16 cellular contexts compared by ENCODE assay signal in the genomic region with DNA sequence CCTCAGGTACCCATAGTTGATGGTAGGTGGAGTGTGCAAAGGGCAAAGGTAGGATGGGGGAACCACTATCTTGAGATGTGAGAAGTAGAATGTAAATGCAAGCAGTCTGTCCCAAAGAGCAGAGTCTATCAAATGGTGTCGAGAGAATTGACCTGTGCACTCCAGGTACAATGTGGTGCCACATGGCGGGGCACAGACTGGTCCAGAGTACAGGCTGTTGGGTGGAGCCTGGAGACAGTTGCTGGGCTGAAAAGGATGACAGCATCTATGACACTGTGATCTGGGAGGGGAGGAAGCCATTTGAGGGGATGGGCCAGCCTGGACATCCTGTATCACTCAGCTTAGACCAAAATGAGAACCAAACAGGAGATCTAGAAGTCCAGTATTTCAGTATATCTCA.
DNase-seq lines count a peak whose midpoint lies in the region; ATAC-seq and TF ChIP-seq lines count a peak whose summit lies in the region.
"Had no signal": no experiment of that assay in that cellular context is flagged by ENCODE, and none has a peak within 500 bp of the region (broad histone marks: within the 10 kb centered on the region; RNA-seq: fewer than 3 reads in every experiment).

No MANE protein-coding gene starts in this region.

- H3K27ac ChIP-seq in PC-3 (ENCODE audit: low read length) = peak overlapping the region; percentile 100
- no peak overlapping the region for H3K27ac ChIP-seq in naive thymus-derived CD4-positive, alpha-beta T cell (ENCODE audit: low read depth, low read length)
- H3K27ac ChIP-seq: C4-2B had no signal

- peak overlapping the region; percentile 94 for H3K9ac ChIP-seq in PC-3 (ENCODE audit: low read length)

- H3K36me3 Mint-ChIP-seq in Caco-2 (ENCODE audit: insufficient read depth, unreplicated experiment) = peaks cover 33% of the 10 kb centered on the region
- peaks cover 0 to 54% (median 28%) of the 10 kb centered on the region in 5 donors for H3K36me3 Mint-ChIP-seq in naive thymus-derived CD4-positive, alpha-beta T cell
- peaks cover 39% of the 10 kb centered on the region for H3K36me3 Mint-ChIP-seq in stimulated activated memory B cell treated with anti-CD40 and anti-IgM and Interleukin-4, amounts not matched to agents 10 μg/mL and 1 μg/mL and 100 μg/mL, for 72 hours
- no peaks in the 10 kb centered on the region for H3K36me3 Mint-ChIP-seq in glutamatergic neuron (ENCODE audit: unreplicated experiment)

- no peaks in the 10 kb centered on the region for H4K20me1 ChIP-seq in PC-3 (ENCODE audit: low read length)

- peaks cover 53% of the 10 kb centered on the region for H3K4me1 ChIP-seq in Caco-2
- H3K4me1 ChIP-seq in PC-3 (ENCODE audit: insufficient read depth, low read length) = peaks cover 80% of the 10 kb centered on the region
- no peaks in the 10 kb centered on the region for H3K4me1 ChIP-seq in naive thymus-derived CD4-positive, alpha-beta T cell (ENCODE audit: control insufficient read depth in 2 of 2, insufficient read depth in 2 of 2, low read length in 2 of 2)

- H3K27me3 Mint-ChIP-seq in Caco-2 (ENCODE audit: insufficient read depth, unreplicated experiment) (no peaks in the 10 kb centered on the region), glutamatergic neuron (ENCODE audit: unreplicated experiment) (peaks cover 2% of the 10 kb centered on the region)
- no peaks in the 10 kb centered on the region for H3K27me3 Mint-ChIP-seq in naive thymus-derived CD4-positive, alpha-beta T cell
- H3K27me3 Mint-ChIP-seq in stimulated activated memory B cell treated with anti-CD40 and anti-IgM and Interleukin-4, amounts not matched to agents 10 μg/mL and 1 μg/mL and 100 μg/mL, for 72 hours = no peaks in the 10 kb centered on the region
- H3K27me3 Mint-ChIP-seq: CD4-positive, alpha-beta T cell; IgD-negative memory B cell had no signal

- ATAC-seq in PC-3 = no peak
- peak; percentile 18 for ATAC-seq in naive thymus-derived CD4-positive, alpha-beta T cell
- ATAC-seq in stimulated activated memory B cell treated with anti-CD40 and anti-IgM and Interleukin-4, amounts not matched to agents 10 μg/mL and 1 μg/mL and 100 μg/mL, for 72 hours = peak; percentile 27
- ATAC-seq: HepG2 had no signal

- intact Hi-C loops in Caco-2 (cut with micrococcal nuclease; ENCODE audit: unreplicated experiment) = no loop called here
- intact Hi-C loops in PC-3 (cut with micrococcal nuclease) = no loop called here
- intact Hi-C loops in naive thymus-derived CD4-positive, alpha-beta T cell (cut with micrococcal nuclease) = no loop called here

- BruUV-seq in Caco-2 (replicated peaks; lab: Mats Ljungman, UMichigan) = no TSS peak
- BruUV-seq in PC-3 (replicated peaks; lab: Mats Ljungman, UMichigan) = no TSS peak

- H3K4me1 Mint-ChIP-seq in Caco-2 (ENCODE audit: low read depth, unreplicated experiment) = peaks cover 35% of the 10 kb centered on the region
- H3K4me1 Mint-ChIP-seq in naive thymus-derived CD4-positive, alpha-beta T cell = peaks cover 7 to 25% (median 18%) of the 10 kb centered on the region in 7 donors
- H3K4me1 Mint-ChIP-seq in stimulated activated memory B cell treated with anti-CD40 and anti-IgM and Interleukin-4, amounts not matched to agents 10 μg/mL and 1 μg/mL and 100 μg/mL, for 72 hours = no peaks in the 10 kb centered on the region
- H3K4me1 Mint-ChIP-seq in glutamatergic neuron (ENCODE audit: low read depth, unreplicated experiment) = no peaks in the 10 kb centered on the region

- no peaks in the 10 kb centered on the region for H3K9me2 ChIP-seq in PC-3 (replicated peaks; ENCODE audit: low read length)

- H3K9me3 ChIP-seq in Caco-2 = no peaks in the 10 kb centered on the region
- no peaks in the 10 kb centered on the region for H3K9me3 ChIP-seq in PC-3 (ENCODE audit: low read length)
- H3K9me3 ChIP-seq in naive thymus-derived CD4-positive, alpha-beta T cell (ENCODE audit: control insufficient read depth in 2 of 3, low read length in 3 of 3) = no peaks in the 10 kb centered on the region

- no peak for DNase-seq in Caco-2
- no peak for DNase-seq in PC-3
- DNase-seq in naive thymus-derived CD4-positive, alpha-beta T cell = no peak
- DNase-seq in NCI-H2196 (lab: John Stamatoyannopoulos, UW; ENCODE audit: unreplicated experiment) = no peak
- no peak for DNase-seq in cortex of kidney (lab: John Stamatoyannopoulos, UW)
- DNase-seq in glutamatergic neuron = no peak
- DNase-seq: AML-193; CD4-positive, alpha-beta T cell; DMS153; DMS79; GDM1; H9 had no signal

- H3K9me3 Mint-ChIP-seq in Caco-2 (ENCODE audit: unreplicated experiment) (no peaks in the 10 kb centered on the region), glutamatergic neuron (ENCODE audit: unreplicated experiment) (peaks cover 3% of the 10 kb centered on the region)
- peaks cover 0 to 3% (median 0%) of the 10 kb centered on the region in 11 donors for H3K9me3 Mint-ChIP-seq in naive thymus-derived CD4-positive, alpha-beta T cell
- no peaks in the 10 kb centered on the region for H3K9me3 Mint-ChIP-seq in stimulated activated memory B cell treated with anti-CD40 and anti-IgM and Interleukin-4, amounts not matched to agents 10 μg/mL and 1 μg/mL and 100 μg/mL, for 72 hours
- H3K9me3 Mint-ChIP-seq: CD4-positive, alpha-beta T cell; H9; IgD-negative memory B cell had no signal

- H3K4me3 Mint-ChIP-seq in Caco-2 (ENCODE audit: unreplicated experiment) (no peak overlapping the region), glutamatergic neuron (ENCODE audit: unreplicated experiment) (no peak overlapping the region)
- peak overlapping the region in 3 of 10 donors; percentile 13 to 34 (median 22) for H3K4me3 Mint-ChIP-seq in naive thymus-derived CD4-positive, alpha-beta T cell
- H3K4me3 Mint-ChIP-seq in stimulated activated memory B cell treated with anti-CD40 and anti-IgM and Interleukin-4, amounts not matched to agents 10 μg/mL and 1 μg/mL and 100 μg/mL, for 72 hours = no peak overlapping the region
- H3K4me3 Mint-ChIP-seq: CD4-positive, alpha-beta T cell; H9; IgD-negative memory B cell had no signal

- H3K36me3 ChIP-seq in Caco-2 (ENCODE audit: control insufficient read depth, insufficient read depth, low read length) = peaks cover 4% of the 10 kb centered on the region; the same call in 1 of the 2 replicates
- no peaks in the 10 kb centered on the region for H3K36me3 ChIP-seq in PC-3 (ENCODE audit: low read depth, low read length)
- no peaks in the 10 kb centered on the region for H3K36me3 ChIP-seq in naive thymus-derived CD4-positive, alpha-beta T cell (ENCODE audit: control insufficient read depth in 2 of 3, insufficient read depth in 3 of 3, low read length in 3 of 3)

- no peak for TF ChIP-seq CTCF in Caco-2 (IDR thresholded peaks at IDR 0.05; ENCODE audit: insufficient read depth in 1 of 2, low read depth in 1 of 2, low read length in 1 of 2, severe bottlenecking in 1 of 2, unreplicated experiment in 1 of 2)
- no peak for TF ChIP-seq CTCF in PC-3 (conservative IDR thresholded peaks at IDR 0.05; ENCODE audit: low read depth, low read length)
- no peak for TF ChIP-seq CTCF in glutamatergic neuron (IDR thresholded peaks at IDR 0.05; ENCODE audit: partially characterized antibody, unreplicated experiment)

- peaks cover 20% of the 10 kb centered on the region for H3K79me2 ChIP-seq in PC-3 (ENCODE audit: low read length)

- no peak overlapping the region for H3K4me3 ChIP-seq in Caco-2 (ENCODE audit: low read depth, low read length)
- H3K4me3 ChIP-seq in PC-3 (ENCODE audit: low read length) = no peak overlapping the region
- H3K4me3 ChIP-seq in naive thymus-derived CD4-positive, alpha-beta T cell (ENCODE audit: low read length) = no peak overlapping the region

- H3K27ac Mint-ChIP-seq in Caco-2 (ENCODE audit: unreplicated experiment) (peak overlapping the region; percentile 78), glutamatergic neuron (ENCODE audit: unreplicated experiment) (no peak overlapping the region)
- H3K27ac Mint-ChIP-seq in naive thymus-derived CD4-positive, alpha-beta T cell = peak overlapping the region in 3 of 9 donors; percentile 44 to 69 (median 45)
- no peak overlapping the region for H3K27ac Mint-ChIP-seq in stimulated activated memory B cell treated with anti-CD40 and anti-IgM and Interleukin-4, amounts not matched to agents 10 μg/mL and 1 μg/mL and 100 μg/mL, for 72 hours
- H3K27ac Mint-ChIP-seq: CD4-positive, alpha-beta T cell; H9; IgD-negative memory B cell had no signal

- peaks cover 12% of the 10 kb centered on the region for H3F3A ChIP-seq in PC-3 (ENCODE audit: low read length, unreplicated experiment)

- CTCF ChIA-PET in Caco-2 (lab: Charles Lee) = no interaction called here
- CTCF ChIA-PET in PC-3 (lab: Charles Lee) = no interaction called here
- CTCF ChIA-PET in naive thymus-derived CD4-positive, alpha-beta T cell (lab: Charles Lee) = no interaction called here

- POLR2A ChIA-PET in Caco-2 (lab: Charles Lee) = no interaction called here
- POLR2A ChIA-PET in PC-3 (lab: Charles Lee; ENCODE audit: unreplicated experiment) = interaction anchor here (0.6 kb wide), 1 partner anchor 29 kb away, joined by 6 read pairs; no protein-coding TSS in a partner anchor
- POLR2A ChIA-PET in naive thymus-derived CD4-positive, alpha-beta T cell (lab: Charles Lee) = no interaction called here

- no peak overlapping the region for H2AFZ ChIP-seq in PC-3 (ENCODE audit: low read length)

- no peak overlapping the region for H3K4me2 ChIP-seq in PC-3 (ENCODE audit: low read length)

- H3K27me3 ChIP-seq in Caco-2 (replicated peaks; ENCODE audit: control insufficient read depth, insufficient read depth, low read length) = no peaks in the 10 kb centered on the region
- H3K27me3 ChIP-seq in PC-3 (ENCODE audit: low read length) = no peaks in the 10 kb centered on the region
- H3K27me3 ChIP-seq in naive thymus-derived CD4-positive, alpha-beta T cell (ENCODE audit: control insufficient read depth in 2 of 2, insufficient read depth in 2 of 2, low read length in 2 of 2) = no peaks in the 10 kb centered on the region
